In the genomic region with DNA sequence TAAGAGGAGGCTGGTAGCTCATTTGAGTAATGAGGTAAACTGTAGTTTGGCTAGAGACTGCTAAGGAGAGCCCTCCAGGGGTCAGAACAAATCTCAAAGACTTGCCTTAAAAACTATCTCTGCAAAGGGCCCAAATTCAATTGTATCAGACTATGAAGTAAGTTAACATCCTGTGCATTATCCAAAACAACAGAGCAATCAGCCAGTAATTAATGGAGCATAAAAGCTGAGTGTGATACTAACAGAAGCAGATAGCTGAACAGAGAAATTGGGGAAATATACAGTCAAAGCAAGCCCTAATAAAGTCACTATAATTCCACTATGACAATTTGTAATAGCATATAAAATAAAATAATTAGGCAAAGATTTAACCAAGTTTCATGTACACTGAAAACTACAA, we compare ENCODE assay signal across 28 cellular contexts.
"Had no signal": no experiment of that assay in that cellular context is flagged by ENCODE, and none has a peak within 500 bp of the region (broad histone marks: within the 10 kb centered on the region; RNA-seq: fewer than 3 reads in every experiment).

No MANE protein-coding gene starts in this region.

- H3K27ac ChIP-seq: neural progenitor cell, ovary, parathyroid adenoma, psoas muscle, right lobe of liver, sigmoid colon, stomach, thoracic aorta, thyroid gland, tibial nerve, upper lobe of left lung, vagina had no signal

- H3K4me1 Mint-ChIP-seq: neural progenitor cell; stimulated activated effector memory CD8-positive, alpha-beta T cell treated with anti-CD3 and anti-CD28 coated beads, Interleukin-12 subunit alpha, Interleukin-12 subunit beta, amount 100 ng/mL, for 72 hours had no signal

- H3K36me3 Mint-ChIP-seq: neural progenitor cell; stimulated activated effector memory CD8-positive, alpha-beta T cell treated with anti-CD3 and anti-CD28 coated beads, Interleukin-12 subunit alpha, Interleukin-12 subunit beta, amount 100 ng/mL, for 72 hours; stimulated activated naive B cell treated with anti-CD40 and anti-IgM and Interleukin-4, amounts not matched to agents 10 μg/mL and 1 μg/mL and 100 μg/mL, for 72 hours had no signal

- H3K4me2 ChIP-seq: neural progenitor cell had no signal

- H3K4me1 ChIP-seq: neural progenitor cell, parathyroid adenoma, psoas muscle, right lobe of liver, sigmoid colon, stomach, thyroid gland, tibial nerve, upper lobe of left lung, vagina had no signal

- H3K27me3 ChIP-seq: neural progenitor cell, ovary, right lobe of liver, sigmoid colon, stomach, thyroid gland, tibial nerve, upper lobe of left lung, vagina had no signal

- H3K9me3 Mint-ChIP-seq: nephron; neural progenitor cell; stimulated activated effector memory CD8-positive, alpha-beta T cell treated with anti-CD3 and anti-CD28 coated beads, Interleukin-12 subunit alpha, Interleukin-12 subunit beta, amount 100 ng/mL, for 72 hours; stimulated activated naive CD8-positive, alpha-beta T cell treated with anti-CD3 and anti-CD28 coated beads, Interleukin-15, Interleukin-2, amounts not matched to agents 100 ng/mL and 50 ng/mL, for 24 hours had no signal

- DNase-seq: occipital lobe; ovary; posterior cingulate gyrus; psoas muscle; right cardiac atrium; right lobe of liver; sigmoid colon; small intestine; stimulated activated CD4-positive, alpha-beta T cell treated with anti-CD3 and anti-CD28 coated beads, Interleukin-15, amount 100 ng/mL, for 24 hours; stimulated activated CD4-positive, alpha-beta T cell treated with anti-CD3 and anti-CD28 coated beads, Interleukin-2, amount 100 ng/mL, for 24 hours; stimulated activated CD4-positive, alpha-beta T cell treated with anti-CD3 and anti-CD28 coated beads, Interleukin-2, amount 100 ng/mL, for 48 hours; stimulated activated CD4-positive, alpha-beta T cell treated with anti-CD3 and anti-CD28 coated beads, Interleukin-4, amount 100 ng/mL, for 24 hours; stimulated activated naive B cell treated with anti-CD40 and anti-IgM and Interleukin-4, amounts not matched to agents 10 μg/mL and 1 μg/mL and 100 μg/mL, for 72 hours; stimulated activated naive CD4-positive, alpha-beta T cell treated with Interleukin-2 at 50 U/mL for 16 hours; stomach; thyroid gland; trophoblast cell; upper lobe of left lung had no signal

- H3K36me3 ChIP-seq: neural progenitor cell, ovary, right lobe of liver, sigmoid colon, stomach, thoracic aorta, thyroid gland, tibial nerve, upper lobe of left lung, vagina had no signal

- H3K79me2 ChIP-seq: parathyroid adenoma had no signal

- H3K9ac ChIP-seq: neural progenitor cell, parathyroid adenoma had no signal

- H3K9me3 ChIP-seq: ovary, psoas muscle, right lobe of liver, sigmoid colon, thoracic aorta, thyroid gland, tibial nerve, upper lobe of left lung, vagina had no signal

- H3K27me3 Mint-ChIP-seq: progenitor cell of endocrine pancreas had no signal

- H3K4me3 Mint-ChIP-seq: nephron; neural progenitor cell; stimulated activated effector memory CD8-positive, alpha-beta T cell treated with anti-CD3 and anti-CD28 coated beads, Interleukin-12 subunit alpha, Interleukin-12 subunit beta, amount 100 ng/mL, for 72 hours; stimulated activated naive B cell treated with anti-CD40 and anti-IgM and Interleukin-4, amounts not matched to agents 10 μg/mL and 1 μg/mL and 100 μg/mL, for 72 hours; stimulated activated naive CD8-positive, alpha-beta T cell treated with anti-CD3 and anti-CD28 coated beads, Interleukin-15, Interleukin-2, amounts not matched to agents 100 ng/mL and 50 ng/mL, for 24 hours had no signal

- H3K27ac Mint-ChIP-seq: nephron; neural progenitor cell; progenitor cell of endocrine pancreas; stimulated activated effector memory CD8-positive, alpha-beta T cell treated with anti-CD3 and anti-CD28 coated beads, Interleukin-12 subunit alpha, Interleukin-12 subunit beta, amount 100 ng/mL, for 72 hours; stimulated activated naive B cell treated with anti-CD40 and anti-IgM and Interleukin-4, amounts not matched to agents 10 μg/mL and 1 μg/mL and 100 μg/mL, for 72 hours; stimulated activated naive CD8-positive, alpha-beta T cell treated with anti-CD3 and anti-CD28 coated beads, Interleukin-15, Interleukin-2, amounts not matched to agents 100 ng/mL and 50 ng/mL, for 24 hours had no signal

- FAIRE-seq: small intestine, urothelium cell line had no signal

- H2AFZ ChIP-seq: neural progenitor cell, parathyroid adenoma had no signal

- H3K4me3 ChIP-seq: neural progenitor cell, ovary, psoas muscle, right lobe of liver, sigmoid colon, stomach, thoracic aorta, thyroid gland, tibial nerve, upper lobe of left lung, vagina had no signal
